Comparison of ENCODE assay signal across 17 cellular contexts in the genomic region with DNA sequence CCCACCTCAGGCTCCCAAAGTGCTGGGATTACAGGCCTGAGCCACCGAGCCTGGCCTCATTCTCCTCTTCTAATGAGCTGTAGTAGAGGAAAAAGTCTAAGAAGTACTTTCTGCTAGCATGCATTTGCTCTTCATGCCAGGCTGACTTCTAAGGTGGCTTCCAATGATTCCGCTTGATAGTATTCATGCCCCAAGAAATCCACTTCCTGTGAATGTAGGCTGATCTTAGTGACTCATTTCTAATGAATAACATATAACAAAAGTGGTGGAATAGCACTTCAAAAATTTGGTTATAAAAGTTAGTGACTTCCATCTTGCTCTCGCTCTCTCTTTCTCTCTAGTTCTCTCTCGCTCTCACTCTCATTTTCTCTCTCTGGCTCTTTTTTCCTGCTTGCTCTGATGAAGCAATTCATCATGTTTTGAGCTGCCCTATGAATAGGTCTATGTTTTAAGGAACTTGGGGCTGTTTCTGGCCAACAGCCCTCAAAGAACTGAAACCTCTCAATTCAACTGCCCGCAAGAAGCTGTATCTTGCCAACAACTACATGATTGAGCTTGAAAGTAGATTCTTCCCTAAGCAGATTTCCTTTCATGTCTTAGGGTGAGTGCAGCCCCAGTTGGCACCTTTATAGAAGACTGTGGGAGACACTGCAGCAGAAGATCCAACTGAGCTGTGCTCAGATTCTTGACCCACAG.
A peak's percentile ranks its signal among the peaks of the same experiment; 100 is the strongest.
DNase-seq lines count a peak whose midpoint lies in the region; ATAC-seq, FAIRE-seq and TF ChIP-seq lines count a peak whose summit lies in the region.
"Had no signal": no experiment of that assay in that cellular context is flagged by ENCODE, and none has a peak within 500 bp of the region (broad histone marks: within the 10 kb centered on the region; RNA-seq: fewer than 3 reads in every experiment).

No MANE protein-coding gene starts in this region.

- DNase-seq in HK-2 (ENCODE audit: unreplicated experiment) (peak; percentile 2), NOMO-1 treated with DMSO at 0.1 percent for 48 hours (lab: John Stamatoyannopoulos, UW; ENCODE audit: unreplicated experiment) (peak; percentile 83), bronchial epithelial cell (ENCODE audit: low read depth) (peak; percentile 50), prostate gland (ENCODE audit: low spot score) (peak; percentile 36), G401 (ENCODE audit: low spot score) (no peak), mesothelial cell of epicardium (ENCODE audit: low spot score in 2 of 2, unreplicated experiment in 2 of 2) (no peak)
- no peak for DNase-seq in activated T-cell treated with anti-CD3 and anti-CD28 coated beads, Interleukin-2, amount 50 U/mL, for 72 hours
- DNase-seq: AML-193, Calu3, GF-D8, Karpas-422, NCI-H1436, NCI-H510A treated with DMSO at 0.1 percent for 48 hours, PC-9 had no signal

- H3K9me3 ChIP-seq in prostate gland: no peaks in the 10 kb centered on the region

- no peaks in the 10 kb centered on the region for H3K9me3 Mint-ChIP-seq in mesothelial cell of epicardium
- no peaks in the 10 kb centered on the region for H3K9me3 Mint-ChIP-seq in activated T-cell treated with anti-CD3 and anti-CD28 coated beads, Interleukin-2, amount 50 U/mL, for 72 hours
- H3K9me3 Mint-ChIP-seq: GM23338 had no signal

- no peak overlapping the region for H3K27ac ChIP-seq in prostate gland
- H3K27ac ChIP-seq: PC-9, SK-N-MC had no signal

- TF ChIP-seq CTCF in bronchial epithelial cell (IDR thresholded peaks at IDR 0.05; ENCODE audit: insufficient read depth, low read length, severe bottlenecking): no peak
- TF ChIP-seq CTCF in prostate gland (IDR thresholded peaks at IDR 0.05): no peak
- no peak for TF ChIP-seq CTCF in mesothelial cell of epicardium (IDR thresholded peaks at IDR 0.05; ENCODE audit: unreplicated experiment)

- no peak overlapping the region for H3K4me3 Mint-ChIP-seq in mesothelial cell of epicardium
- no peak overlapping the region for H3K4me3 Mint-ChIP-seq in activated T-cell treated with anti-CD3 and anti-CD28 coated beads, Interleukin-2, amount 50 U/mL, for 72 hours
- H3K4me3 Mint-ChIP-seq: GM23338 had no signal

- no peak for ATAC-seq in activated T-cell treated with anti-CD3 and anti-CD28 coated beads, Interleukin-2, amount 50 U/mL, for 72 hours (replicated peaks in 1 of 2)
- ATAC-seq: GM23338, Right ventricle myocardium inferior had no signal

- in situ Hi-C loops in G401 (cut with HindIII; ENCODE audit: low sequenced_read_pairs): no loop called here

- H3K4me1 ChIP-seq in prostate gland (replicated peaks): no peaks in the 10 kb centered on the region

- H3K36me3 Mint-ChIP-seq in mesothelial cell of epicardium: no peaks in the 10 kb centered on the region
- H3K36me3 Mint-ChIP-seq in activated T-cell treated with anti-CD3 and anti-CD28 coated beads, Interleukin-2, amount 50 U/mL, for 72 hours (ENCODE audit: insufficient read depth in 2 of 2): peaks cover 0 to 1% of the 10 kb centered on the region in 2 donors

- H3K4me3 ChIP-seq in bronchial epithelial cell (ENCODE audit: low read depth, low read length) (no peak overlapping the region), prostate gland (no peak overlapping the region)
- H3K4me3 ChIP-seq: GM23338, PC-9, SK-N-MC had no signal

- intact Hi-C loops in prostate gland (cut with DNase I): no loop called here

- TF ChIP-seq POLR2A in prostate gland (IDR thresholded peaks at IDR 0.05): no peak

- WGBS in prostate gland: 75% methylated on average over 5 of the region's 5 CpGs

- FAIRE-seq in bronchial epithelial cell (lab: Jason Lieb, UNC): no peak

- H3K36me3 ChIP-seq in bronchial epithelial cell (ENCODE audit: control insufficient read depth, insufficient read depth, low read length) (no peaks in the 10 kb centered on the region), prostate gland (no peaks in the 10 kb centered on the region)

- H3K27ac Mint-ChIP-seq in mesothelial cell of epicardium: no peak overlapping the region
- H3K27ac Mint-ChIP-seq in activated T-cell treated with anti-CD3 and anti-CD28 coated beads, Interleukin-2, amount 50 U/mL, for 72 hours: no peak overlapping the region
- H3K27ac Mint-ChIP-seq: GM23338 had no signal

- H3K27me3 ChIP-seq in bronchial epithelial cell (ENCODE audit: control insufficient read depth, insufficient read depth, low read length) (no peaks in the 10 kb centered on the region), prostate gland (replicated peaks; ENCODE audit: insufficient read depth) (no peaks in the 10 kb centered on the region)

- no peaks in the 10 kb centered on the region for H3K4me1 Mint-ChIP-seq in mesothelial cell of epicardium
- no peaks in the 10 kb centered on the region for H3K4me1 Mint-ChIP-seq in activated T-cell treated with anti-CD3 and anti-CD28 coated beads, Interleukin-2, amount 50 U/mL, for 72 hours (ENCODE audit: low read depth)
- H3K4me1 Mint-ChIP-seq: GM23338 had no signal

- H3K27me3 Mint-ChIP-seq in mesothelial cell of epicardium (ENCODE audit: low read depth): no peaks in the 10 kb centered on the region
- H3K27me3 Mint-ChIP-seq in activated T-cell treated with anti-CD3 and anti-CD28 coated beads, Interleukin-2, amount 50 U/mL, for 72 hours (ENCODE audit: low read depth): no peaks in the 10 kb centered on the region

Comparison
In these comparisons a context has a peak if more than half of its experiments do, and no peak if none do; other contexts are left out.
1. DNase-seq: peak in HK-2 (single experiment), NOMO-1 treated with DMSO at 0.1 percent for 48 hours (single experiment), bronchial epithelial cell (single experiment) and prostate gland (single experiment); none in G401 (single experiment), mesothelial cell of epicardium (0 of 2) and activated T-cell treated with anti-CD3 and anti-CD28 coated beads, Interleukin-2, amount 50 U/mL, for 72 hours (0 of 2).